In genomic region chr9:8904971-8905370, GRCh38 we compare ENCODE assay signal across 17 cellular contexts.
"Had no signal": no experiment of that assay in that cellular context is flagged by ENCODE, and none has a peak within 500 bp of the region (broad histone marks: within the 10 kb centered on the region; RNA-seq: fewer than 3 reads in every experiment).

No MANE protein-coding gene starts in this region.

- DNase-seq: islet precursor cell; left ventricle myocardium inferior; mesendoderm; naive B cell; natural killer cell; ovary; right lobe of liver; stimulated activated CD4-positive, alpha-beta T cell treated with anti-CD3 and anti-CD28 coated beads, Interleukin-1b, Interleukin-23, amount 100 ng/mL, for 48 hours; stimulated activated CD4-positive, alpha-beta T cell treated with anti-CD3 and anti-CD28 coated beads, Interleukin-4, amount 100 ng/mL, for 1 hour; stimulated activated naive B cell treated with anti-CD40 and anti-IgM and Interleukin-4, amounts not matched to agents 10 μg/mL and 1 μg/mL and 100 μg/mL, for 72 hours; stimulated activated naive CD8-positive, alpha-beta T cell treated with anti-CD3 and anti-CD28 coated beads, Interleukin-15, Interleukin-2, amounts not matched to agents 100 U/mL and 50 U/mL, for 24 hours; stomach; tibial artery; trophoblast cell; upper lobe of right lung had no signal

- H3K4me1 Mint-ChIP-seq: mesothelial cell of epicardium; naive B cell; natural killer cell; stimulated activated naive B cell treated with anti-CD40 and anti-IgM and Interleukin-4, amounts not matched to agents 10 μg/mL and 1 μg/mL and 100 μg/mL, for 72 hours had no signal

- H3K27me3 Mint-ChIP-seq: progenitor cell of endocrine pancreas had no signal

- H3K4me3 Mint-ChIP-seq: mesothelial cell of epicardium; naive B cell; natural killer cell; stimulated activated naive B cell treated with anti-CD40 and anti-IgM and Interleukin-4, amounts not matched to agents 10 μg/mL and 1 μg/mL and 100 μg/mL, for 72 hours had no signal

- H3K36me3 Mint-ChIP-seq: naive B cell; natural killer cell; stimulated activated naive B cell treated with anti-CD40 and anti-IgM and Interleukin-4, amounts not matched to agents 10 μg/mL and 1 μg/mL and 100 μg/mL, for 72 hours had no signal

- H3K27ac Mint-ChIP-seq: mesothelial cell of epicardium; natural killer cell; progenitor cell of endocrine pancreas; stimulated activated naive B cell treated with anti-CD40 and anti-IgM and Interleukin-4, amounts not matched to agents 10 μg/mL and 1 μg/mL and 100 μg/mL, for 72 hours had no signal
